8 cellular contexts compared by ENCODE assay signal in the genomic region with DNA sequence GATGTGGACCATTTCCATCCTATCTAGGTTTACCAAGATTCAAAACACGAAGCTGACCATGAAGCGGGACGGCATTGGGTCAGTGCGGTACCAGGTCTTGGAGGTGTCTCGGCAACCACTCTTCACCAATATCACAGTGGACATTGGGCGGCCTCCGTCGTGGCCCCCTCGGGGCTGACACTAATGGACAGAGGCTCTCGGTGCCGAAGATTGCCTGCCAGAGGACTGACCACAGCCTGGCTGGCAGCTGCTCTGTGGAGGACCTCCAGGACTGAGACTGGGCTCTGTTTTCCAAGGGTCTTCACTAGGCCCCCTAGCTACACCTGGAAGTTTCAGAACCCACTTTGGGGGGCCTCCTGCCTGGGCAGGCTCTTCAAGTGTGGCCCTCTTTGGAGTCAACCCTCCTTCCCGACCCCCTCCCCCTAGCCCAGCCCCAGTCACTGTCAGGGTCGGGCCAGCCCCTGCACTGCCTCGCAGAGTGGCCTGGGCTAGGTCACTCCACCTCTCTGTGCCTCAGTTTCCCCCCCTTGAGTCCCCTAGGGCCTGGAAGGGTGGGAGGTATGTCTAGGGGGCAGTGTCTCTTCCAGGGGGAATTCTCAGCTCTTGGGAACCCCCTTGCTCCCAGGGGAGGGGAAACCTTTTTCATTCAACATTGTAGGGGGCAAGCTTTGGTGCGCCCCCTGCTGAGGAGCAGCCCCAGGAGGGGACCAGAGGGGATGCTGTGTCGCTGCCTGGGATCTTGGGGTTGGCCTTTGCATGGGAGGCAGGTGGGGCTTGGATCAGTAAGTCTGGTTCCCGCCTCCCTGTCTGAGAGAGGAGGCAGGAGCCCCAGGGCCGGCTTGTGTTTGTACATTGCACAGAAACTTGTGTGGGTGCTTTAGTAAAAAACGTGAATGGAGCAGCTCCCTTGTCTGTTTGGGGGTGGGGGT. TPM values are rescaled to one million over a fixed set of nuclear protein-coding genes. Genes with fewer than 3 reads are reported as not detected.
A peak's percentile ranks its signal among the peaks of the same experiment; 100 is the strongest.
DNase-seq lines count a peak whose midpoint lies in the region; ATAC-seq, FAIRE-seq and TF ChIP-seq lines count a peak whose summit lies in the region.

No MANE protein-coding gene starts in this region.

- ATAC-seq in left lung (no peak), upper lobe of left lung (ENCODE audit: low FRiP score in 2 of 2) (no peak), HG03139 (IDR thresholded peaks at IDR 0.05; ENCODE audit: unreplicated experiment) (no peak)

- 73 to 81% methylated on average over 6 to 17 of the region's 19 CpGs for WGBS in upper lobe of left lung, 2 donors

- peaks cover 12% of the 10 kb centered on the region for H4K20me1 ChIP-seq in astrocyte (ENCODE audit: insufficient read depth, low read length)

- H3K27ac ChIP-seq in astrocyte (ENCODE audit: low read depth, low read length) (no peak overlapping the region), left lung (peak overlapping the region in 1 of 2 donors; percentile 86), upper lobe of left lung (peak overlapping the region; percentile 74 to 85 (median 80))

- no peak for TF ChIP-seq POLR2A in upper lobe of left lung (IDR thresholded peaks at IDR 0.05)

- H3K27me3 Mint-ChIP-seq in activated naive CD4-positive, alpha-beta T cell treated with anti-CD3 and anti-CD28 coated beads, Interleukin-2, amount 50 U/mL, for 24 hours = no peaks in the 10 kb centered on the region
- H3K27me3 Mint-ChIP-seq in astrocyte (ENCODE audit: low read depth, unreplicated experiment) = no peaks in the 10 kb centered on the region

- H3K4me1 ChIP-seq in astrocyte (ENCODE audit: insufficient read depth, low read length) = peaks cover 6% of the 10 kb centered on the region
- peaks cover 7 to 22% of the 10 kb centered on the region in 2 donors for H3K4me1 ChIP-seq in left lung
- peaks cover 14 to 20% (median 15%) of the 10 kb centered on the region in 4 donors for H3K4me1 ChIP-seq in upper lobe of left lung

- FAIRE-seq in astrocyte (lab: Jason Lieb, UNC) = no peak

- no peaks in the 10 kb centered on the region for H3K9me3 ChIP-seq in astrocyte (ENCODE audit: insufficient read depth, low read depth, low read length)
- H3K9me3 ChIP-seq in left lung = no peaks in the 10 kb centered on the region
- no peaks in the 10 kb centered on the region for H3K9me3 ChIP-seq in upper lobe of left lung

- peak overlapping the region; percentile 64 for H3K4me3 ChIP-seq in astrocyte (ENCODE audit: insufficient read depth, low read depth, low read length)
- peak overlapping the region; percentile 68 to 82 for H3K4me3 ChIP-seq in left lung
- peak overlapping the region in 3 of 4 donors; percentile 66 to 82 (median 75) for H3K4me3 ChIP-seq in upper lobe of left lung

- H3K4me2 ChIP-seq in astrocyte (ENCODE audit: low read length) = peak overlapping the region; percentile 98

- H2AFZ ChIP-seq in astrocyte (ENCODE audit: low read depth, low read length) = peak overlapping the region; percentile 92

- H3K4me1 Mint-ChIP-seq in activated naive CD4-positive, alpha-beta T cell treated with anti-CD3 and anti-CD28 coated beads, Interleukin-2, amount 50 U/mL, for 24 hours = peaks cover 8% of the 10 kb centered on the region
- H3K4me1 Mint-ChIP-seq in astrocyte (ENCODE audit: low read depth, unreplicated experiment) = peaks cover 15% of the 10 kb centered on the region

- H3K36me3 ChIP-seq in astrocyte (ENCODE audit: insufficient read depth, low read length) (no peaks in the 10 kb centered on the region), left lung (peaks cover 0 to 3% of the 10 kb centered on the region in 2 donors), upper lobe of left lung (peaks cover 0 to 5% (median 2%) of the 10 kb centered on the region in 4 donors)

- no peaks in the 10 kb centered on the region for H3K9me3 Mint-ChIP-seq in activated naive CD4-positive, alpha-beta T cell treated with anti-CD3 and anti-CD28 coated beads, Interleukin-2, amount 50 U/mL, for 24 hours
- peaks cover 2% of the 10 kb centered on the region for H3K9me3 Mint-ChIP-seq in astrocyte (ENCODE audit: unreplicated experiment)

- H3K79me2 ChIP-seq in astrocyte (ENCODE audit: insufficient read depth, low read length) = no peaks in the 10 kb centered on the region

- DNase-seq in activated naive CD4-positive, alpha-beta T cell (lab: John Stamatoyannopoulos, UW) = no peak
- DNase-seq in astrocyte (ENCODE audit: low read depth) (no peak), left lung (peak in 1 of 2 donors; percentile 42), upper lobe of left lung (peak in 1 of 2 donors; percentile 61), NCI-H2081 treated with DMSO at 0.1 percent for 48 hours (lab: John Stamatoyannopoulos, UW) (no peak)
- DNase-seq in stimulated activated CD4-positive, alpha-beta T cell treated with anti-CD3 and anti-CD28 coated beads, Interleukin-4, amount 100 ng/mL, for 24 hours = no peak

- H3K27me3 ChIP-seq in astrocyte (ENCODE audit: insufficient read depth, low read length) = no peaks in the 10 kb centered on the region
- H3K27me3 ChIP-seq in left lung = no peaks in the 10 kb centered on the region
- H3K27me3 ChIP-seq in upper lobe of left lung = no peaks in the 10 kb centered on the region

- H3K9ac ChIP-seq in astrocyte (ENCODE audit: low read length) = peak overlapping the region; percentile 74

- intact Hi-C loops in left lung (cut with DNase I) = no loop called here

- no peak for TF ChIP-seq EP300 in upper lobe of left lung (IDR thresholded peaks at IDR 0.05)

- H3K4me3 Mint-ChIP-seq in activated naive CD4-positive, alpha-beta T cell treated with anti-CD3 and anti-CD28 coated beads, Interleukin-2, amount 50 U/mL, for 24 hours = peak overlapping the region; percentile 88
- peak overlapping the region; percentile 88 for H3K4me3 Mint-ChIP-seq in astrocyte (ENCODE audit: unreplicated experiment)

- H3K27ac Mint-ChIP-seq in activated naive CD4-positive, alpha-beta T cell treated with anti-CD3 and anti-CD28 coated beads, Interleukin-2, amount 50 U/mL, for 24 hours = no peak overlapping the region
- peak overlapping the region; percentile 78 for H3K27ac Mint-ChIP-seq in astrocyte (ENCODE audit: unreplicated experiment)

- no peaks in the 10 kb centered on the region for H3K36me3 Mint-ChIP-seq in activated naive CD4-positive, alpha-beta T cell treated with anti-CD3 and anti-CD28 coated beads, Interleukin-2, amount 50 U/mL, for 24 hours
- H3K36me3 Mint-ChIP-seq in astrocyte (ENCODE audit: low read depth, unreplicated experiment) = peaks cover 12% of the 10 kb centered on the region

- no peak for TF ChIP-seq CTCF in astrocyte (IDR thresholded peaks at IDR 0.05; ENCODE audit: insufficient read depth, low read depth, low read length)
- TF ChIP-seq CTCF in left lung (IDR thresholded peaks at IDR 0.05) = no peak
- no peak for TF ChIP-seq CTCF in upper lobe of left lung (IDR thresholded peaks at IDR 0.05)

RNA-seq across cellular contexts. Expression of gene CCDC24, which starts 0.9 kb away (rescaled TPM):
- total RNA-seq in astrocyte = 4.2 and 4.3 TPM in 2 replicates
- total RNA-seq in left lung = 10 to 100 TPM in 1 of 2 donors, 1 to 10 TPM in 1; 9.9 to 13.7 TPM
- total RNA-seq in upper lobe of left lung = 10 to 100 TPM in 3 of 6 donors, 1 to 10 TPM in 3; 7.3 to 14.5 (median 10.0) TPM

RNA-seq across cellular contexts. Expression of gene B4GALT2, which starts 11.5 kb away (rescaled TPM):
- 56.6 and 56.9 TPM in 2 replicates for total RNA-seq in astrocyte
- total RNA-seq in left lung = 10 to 100 TPM; 39.1 to 50.1 TPM
- total RNA-seq in upper lobe of left lung = 10 to 100 TPM; 11.5 to 33.0 (median 18.1) TPM

RNA-seq across cellular contexts. Expression of gene ATP6V0B, which starts 15.8 kb away (rescaled TPM):
- 175 and 202 TPM in 2 replicates for total RNA-seq in astrocyte
- total RNA-seq in left lung = 100 to 1,000 TPM; 176 to 239 TPM
- total RNA-seq in upper lobe of left lung = 100 to 1,000 TPM in 5 of 6 donors, 10 to 100 TPM in 1; 98.0 to 225 (median 161) TPM

RNA-seq across cellular contexts. Expression of gene DPH2, which starts 20.7 kb away (rescaled TPM):
- total RNA-seq in astrocyte (26.9 and 31.6 TPM in 2 replicates), left lung (10 to 100 TPM; 13.5 to 23.4 TPM), upper lobe of left lung (10 to 100 TPM; 12.9 to 30.4 (median 16.6) TPM)

RNA-seq across cellular contexts. Expression of gene SLC6A9, which starts 40.7 kb away (rescaled TPM):
- 45.2 and 51.4 TPM in 2 replicates for total RNA-seq in astrocyte
- 10 to 100 TPM; 12.4 to 28.5 TPM for total RNA-seq in left lung
- total RNA-seq in upper lobe of left lung = 10 to 100 TPM in 5 of 6 donors, 1 to 10 TPM in 1; 5.6 to 23.1 (median 19.5) TPM
